In the genomic region with DNA sequence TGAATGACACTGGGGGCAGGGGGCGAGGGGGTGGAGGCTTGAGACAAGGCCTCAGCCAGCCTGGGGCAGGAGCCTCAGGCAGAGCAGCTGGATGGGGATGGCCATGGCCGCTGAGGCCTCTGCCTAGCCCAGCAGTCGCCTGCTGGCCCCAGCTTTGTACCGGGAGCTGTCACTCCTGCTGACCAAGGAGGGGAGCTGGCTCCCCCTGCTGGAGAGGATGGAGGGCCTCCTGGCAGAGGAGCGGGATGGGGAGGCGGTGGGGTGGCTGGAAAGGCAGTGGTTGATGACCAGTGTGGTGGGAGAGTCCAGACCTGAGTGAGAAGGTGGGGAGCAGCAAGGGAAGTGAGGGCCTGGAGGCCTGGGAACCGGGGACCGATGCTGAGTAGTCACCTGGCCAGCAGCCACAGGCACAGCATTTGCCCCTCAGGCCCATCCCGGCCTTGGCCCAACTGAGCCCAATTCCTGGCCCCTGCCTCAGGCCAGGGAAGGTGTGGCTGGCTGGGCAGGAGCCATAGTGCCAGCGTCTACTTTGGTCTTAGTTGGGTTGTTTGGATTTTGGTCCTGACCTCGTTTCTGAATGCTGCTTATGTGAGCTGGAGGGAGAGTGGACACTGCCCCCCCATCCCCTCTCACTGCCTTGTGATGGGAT, we compare ENCODE assay signal across 8 cellular contexts. TPM values are rescaled to one million over a fixed set of nuclear protein-coding genes. Genes with fewer than 3 reads are reported as not detected.
DNase-seq lines count a peak whose midpoint lies in the region; ATAC-seq and TF ChIP-seq lines count a peak whose summit lies in the region.

No MANE protein-coding gene starts in this region.

- peak; percentile 50 for DNase-seq in DND-41
- DNase-seq in Karpas-422 = peak; percentile 80
- DNase-seq in activated B cell treated with CpG ODN at 0.5 μM for 24 hours = peak; percentile 53
- DNase-seq in mammary epithelial cell = peak; percentile 45
- peak; percentile 91 for DNase-seq in islet precursor cell
- DNase-seq in stimulated activated CD4-positive, alpha-beta T cell treated with anti-CD3 and anti-CD28 coated beads, Interleukin-15, amount 100 ng/mL, for 1 hour (ENCODE audit: low read depth in 1 of 2, low spot score in 1 of 2) = peak; percentile 30 to 46
- no peak for DNase-seq in middle frontal gyrus (ENCODE audit: extremely low spot score, low spot score)

- no peaks in the 10 kb centered on the region for H3K9me3 Mint-ChIP-seq in activated B cell treated with CpG ODN at 0.5 μM for 24 hours

- H2AFZ ChIP-seq in DND-41 (ENCODE audit: low read depth, low read length) (no peak overlapping the region), Karpas-422 (ENCODE audit: low read length) (no peak overlapping the region), mammary epithelial cell (ENCODE audit: low read depth, low read length) (no peak overlapping the region)

- peaks cover 55% of the 10 kb centered on the region for H3K36me3 Mint-ChIP-seq in activated B cell treated with CpG ODN at 0.5 μM for 24 hours (ENCODE audit: low read depth)

- ATAC-seq in DND-41 (ENCODE audit: insufficient read depth, low read depth) (peak; percentile 58), activated B cell treated with CpG ODN at 0.5 μM for 24 hours (ENCODE audit: low read depth) (peak; percentile 66), GM21390 (IDR thresholded peaks at IDR 0.05; ENCODE audit: unreplicated experiment) (no peak)

- no peak overlapping the region for H3K9ac ChIP-seq in DND-41 (ENCODE audit: low read depth, low read length)
- H3K9ac ChIP-seq in Karpas-422 (ENCODE audit: low read length) = no peak overlapping the region
- H3K9ac ChIP-seq in mammary epithelial cell (ENCODE audit: insufficient read depth, low read length) = no peak overlapping the region

- H3K4me2 ChIP-seq in DND-41 (ENCODE audit: insufficient read depth, low read length) (no peak overlapping the region), Karpas-422 (ENCODE audit: low read depth, low read length, poor library complexity, severe bottlenecking) (no peak overlapping the region), mammary epithelial cell (ENCODE audit: insufficient read depth, low read depth, low read length) (no peak overlapping the region)

- H3K4me3 ChIP-seq in DND-41 (ENCODE audit: low read depth in 1 of 2, low read length in 2 of 2) (no peak overlapping the region), Karpas-422 (ENCODE audit: low read length) (no peak overlapping the region), mammary epithelial cell (replicated peaks in 1 of 3; ENCODE audit: insufficient read depth in 1 of 3, low read depth in 2 of 3, low read length in 3 of 3) (no peak overlapping the region)

- intact Hi-C loops in activated B cell treated with CpG ODN at 0.5 μM for 24 hours (cut with micrococcal nuclease) = loop anchor here (1.0 to 10.0 kb wide), 6 partner anchors 18 to 220 kb away; partner anchors contain the start of gene GSTT2
- intact Hi-C loops in mammary epithelial cell (cut with micrococcal nuclease) = loop anchor here (5.0 kb wide), 3 partner anchors 68 to 218 kb away; no protein-coding TSS in a partner anchor

- no peaks in the 10 kb centered on the region for H3K4me1 ChIP-seq in DND-41 (ENCODE audit: insufficient read depth, low read length)
- H3K4me1 ChIP-seq in Karpas-422 (ENCODE audit: low read length) = peaks cover 12% of the 10 kb centered on the region
- no peaks in the 10 kb centered on the region for H3K4me1 ChIP-seq in mammary epithelial cell (ENCODE audit: insufficient read depth, low read length)

- CTCF ChIA-PET in activated B cell treated with CpG ODN at 0.5 μM for 24 hours (lab: Charles Lee) = interaction anchor here (0.8 to 3.5 kb wide), 13 partner anchors 9 to 219 kb away, joined by 3 to 40 read pairs (median 6); no protein-coding TSS in a partner anchor
- CTCF ChIA-PET in mammary epithelial cell (lab: Charles Lee; ENCODE audit: low non-redundant PET) = interaction anchor here (0.5 to 1.0 kb wide), 6 partner anchors 57 to 286 kb away, joined by 4 to 12 read pairs (median 6); partner anchors contain the start of gene CABIN1

- peaks cover 10% of the 10 kb centered on the region for H4K20me1 ChIP-seq in DND-41 (ENCODE audit: insufficient read depth, low read length)
- no peaks in the 10 kb centered on the region for H4K20me1 ChIP-seq in Karpas-422 (ENCODE audit: insufficient read depth, low read depth, low read length)
- H4K20me1 ChIP-seq in mammary epithelial cell (ENCODE audit: insufficient read depth, low read length) = no peaks in the 10 kb centered on the region

- H3K9me3 ChIP-seq in DND-41 (ENCODE audit: insufficient read depth, low read length, severe bottlenecking) (no peaks in the 10 kb centered on the region), Karpas-422 (ENCODE audit: low read length) (no peaks in the 10 kb centered on the region), mammary epithelial cell (replicated peaks; ENCODE audit: insufficient read depth, low read length) (no peaks in the 10 kb centered on the region)

- H3K9me2 ChIP-seq in Karpas-422 (replicated peaks; ENCODE audit: insufficient read depth, low read length) = no peaks in the 10 kb centered on the region

- BruUV-seq in mammary epithelial cell (replicated peaks; lab: Mats Ljungman, UMichigan) = no TSS peak

- H3K27ac ChIP-seq in DND-41 (ENCODE audit: low read length) (no peak overlapping the region), Karpas-422 (ENCODE audit: low read length) (no peak overlapping the region), mammary epithelial cell (ENCODE audit: insufficient read depth, low read depth, low read length) (no peak overlapping the region)

- dilution Hi-C loops in mammary epithelial cell (cut with HindIII; ENCODE audit: low sequenced_read_pairs) = no loop called here

- in situ Hi-C loops in mammary epithelial cell (cut with MboI; ENCODE audit: low sequenced_read_pairs in 2 of 2) = no loop called here

- no peaks in the 10 kb centered on the region for H3K4me1 Mint-ChIP-seq in activated B cell treated with CpG ODN at 0.5 μM for 24 hours

- H3K27me3 ChIP-seq in DND-41 (ENCODE audit: insufficient read depth, low read length, poor library complexity) = no peaks in the 10 kb centered on the region
- H3K27me3 ChIP-seq in Karpas-422 (ENCODE audit: low read length) = no peaks in the 10 kb centered on the region
- H3K27me3 ChIP-seq in mammary epithelial cell (ENCODE audit: insufficient read depth, low read length) = no peaks in the 10 kb centered on the region

- H3K27ac Mint-ChIP-seq in activated B cell treated with CpG ODN at 0.5 μM for 24 hours = no peak overlapping the region

- TF ChIP-seq CTCF in DND-41 (IDR thresholded peaks at IDR 0.05; ENCODE audit: borderline replicate concordance, extremely low read depth, low read length, poor library complexity, severe bottlenecking) = peak; percentile 81
- peak; percentile 32 for TF ChIP-seq CTCF in activated B cell treated with CpG ODN at 0.5 μM for 24 hours (IDR thresholded peaks at IDR 0.05)
- peak; percentile 74 to 88 for TF ChIP-seq CTCF in mammary epithelial cell (conservative IDR thresholded peaks at IDR 0.05 in 1 of 2, IDR thresholded peaks at IDR 0.05 in 1 of 2; ENCODE audit: extremely low read depth in 1 of 2, insufficient read depth in 1 of 2, low read depth in 1 of 2, low read length in 2 of 2)

- POLR2A ChIA-PET in activated B cell treated with CpG ODN at 0.5 μM for 24 hours (lab: Charles Lee) = interaction anchor here (0.6 to 1.0 kb wide), 3 partner anchors 19 to 21 kb away, joined by 3 read pairs; no protein-coding TSS in a partner anchor

- H3K4me3 Mint-ChIP-seq in activated B cell treated with CpG ODN at 0.5 μM for 24 hours = no peak overlapping the region

- H3K27me3 Mint-ChIP-seq in activated B cell treated with CpG ODN at 0.5 μM for 24 hours = no peaks in the 10 kb centered on the region

- H3K36me3 ChIP-seq in DND-41 (ENCODE audit: insufficient read depth, low read length) = peaks cover 72% of the 10 kb centered on the region
- no peaks in the 10 kb centered on the region for H3K36me3 ChIP-seq in Karpas-422 (ENCODE audit: insufficient read depth, low read length)
- no peaks in the 10 kb centered on the region for H3K36me3 ChIP-seq in mammary epithelial cell (ENCODE audit: insufficient read depth, low read length)

- WGBS in mammary epithelial cell (ENCODE audit: low coverage, missing lambda C conversion rate) = 24% methylated on average over 7 of the region's 11 CpGs

- H3K79me2 ChIP-seq in DND-41 (ENCODE audit: insufficient read depth, low read length) = no peaks in the 10 kb centered on the region
- H3K79me2 ChIP-seq in Karpas-422 (ENCODE audit: low read length) = no peaks in the 10 kb centered on the region
- H3K79me2 ChIP-seq in mammary epithelial cell (ENCODE audit: insufficient read depth, low read length) = no peaks in the 10 kb centered on the region

RNA-seq across cellular contexts. Expression of gene SUSD2, which starts 6.0 kb away (rescaled TPM):
- total RNA-seq in Karpas-422 (2014; rRNA removed; shearing (Covaris generic); ENCODE audit: low replicate concordance) = 0.14 and 0.26 TPM in 2 replicates
- total RNA-seq in activated B cell treated with CpG ODN at 0.5 μM for 24 hours (0.39 and 0.93 TPM in 2 replicates), mammary epithelial cell (1 to 10 TPM; 1.0 to 2.8 TPM)
- polyA plus RNA-seq in mammary epithelial cell = 0.22 TPM
- polyA minus RNA-seq in mammary epithelial cell = 0.10 TPM
